ENCODE assay signal across 2 cellular contexts in the genomic region with DNA sequence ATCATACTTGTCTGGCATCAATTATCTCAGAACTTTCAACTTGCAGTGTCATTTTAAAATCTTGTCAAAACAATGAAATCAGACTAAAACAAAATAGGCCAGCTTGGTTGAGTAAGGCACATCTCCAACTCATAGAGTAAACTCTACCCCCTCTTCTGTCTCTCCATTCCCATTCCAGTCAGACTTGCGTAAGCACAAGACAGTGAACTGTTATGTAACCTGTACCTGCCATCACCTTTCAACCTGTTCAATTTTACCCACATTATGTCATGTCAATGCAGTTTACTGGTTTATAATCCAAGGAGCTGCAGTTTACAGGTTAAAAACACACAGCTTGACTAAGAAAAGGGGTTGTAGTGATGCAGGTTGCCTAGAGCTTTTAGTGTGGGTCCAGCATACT.
TF ChIP-seq lines count a peak whose summit lies in the region.

No MANE protein-coding gene starts in this region.

TF ChIP-seq in liver, 16 proteins besides CTCF, POLR2A, EP300 and RAD21 (continued from another document):
- TF ChIP-seq, protein P1, sequence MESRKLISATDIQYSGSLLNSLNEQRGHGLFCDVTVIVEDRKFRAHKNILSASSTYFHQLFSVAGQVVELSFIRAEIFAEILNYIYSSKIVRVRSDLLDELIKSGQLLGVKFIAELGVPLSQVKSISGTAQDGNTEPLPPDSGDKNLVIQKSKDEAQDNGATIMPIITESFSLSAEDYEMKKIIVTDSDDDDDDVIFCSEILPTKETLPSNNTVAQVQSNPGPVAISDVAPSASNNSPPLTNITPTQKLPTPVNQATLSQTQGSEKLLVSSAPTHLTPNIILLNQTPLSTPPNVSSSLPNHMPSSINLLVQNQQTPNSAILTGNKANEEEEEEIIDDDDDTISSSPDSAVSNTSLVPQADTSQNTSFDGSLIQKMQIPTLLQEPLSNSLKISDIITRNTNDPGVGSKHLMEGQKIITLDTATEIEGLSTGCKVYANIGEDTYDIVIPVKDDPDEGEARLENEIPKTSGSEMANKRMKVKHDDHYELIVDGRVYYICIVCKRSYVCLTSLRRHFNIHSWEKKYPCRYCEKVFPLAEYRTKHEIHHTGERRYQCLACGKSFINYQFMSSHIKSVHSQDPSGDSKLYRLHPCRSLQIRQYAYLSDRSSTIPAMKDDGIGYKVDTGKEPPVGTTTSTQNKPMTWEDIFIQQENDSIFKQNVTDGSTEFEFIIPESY (IDR thresholded peaks at IDR 0.05) = peak; percentile 35
- TF ChIP-seq, protein P2, sequence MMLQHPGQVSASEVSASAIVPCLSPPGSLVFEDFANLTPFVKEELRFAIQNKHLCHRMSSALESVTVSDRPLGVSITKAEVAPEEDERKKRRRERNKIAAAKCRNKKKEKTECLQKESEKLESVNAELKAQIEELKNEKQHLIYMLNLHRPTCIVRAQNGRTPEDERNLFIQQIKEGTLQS (IDR thresholded peaks at IDR 0.05) = peak; percentile 11
- TF ChIP-seq EGR1 (IDR thresholded peaks at IDR 0.05; ENCODE audit: low read depth in 2 of 2) (no peak), RXRA (IDR thresholded peaks at IDR 0.05) (peak; percentile 81 to 95), JUND (IDR thresholded peaks at IDR 0.05) (peak in 1 of 2 donors; percentile 59), YY1 (IDR thresholded peaks at IDR 0.05) (peak; percentile 50), FOXA2 (IDR thresholded peaks at IDR 0.05) (peak; percentile 32), NR2F2 (IDR thresholded peaks at IDR 0.05) (no peak), TAF1 (conservative IDR thresholded peaks at IDR 0.05) (no peak), GABPA (IDR thresholded peaks at IDR 0.05 in 1 of 2, conservative IDR thresholded peaks at IDR 0.05 in 1 of 2) (no peak), SP1 (IDR thresholded peaks at IDR 0.05) (no peak), HNF4A (conservative IDR thresholded peaks at IDR 0.05) (peak; percentile 68 to 85), HNF4G (IDR thresholded peaks at IDR 0.05) (no peak)
- TF ChIP-seq, protein P3, sequence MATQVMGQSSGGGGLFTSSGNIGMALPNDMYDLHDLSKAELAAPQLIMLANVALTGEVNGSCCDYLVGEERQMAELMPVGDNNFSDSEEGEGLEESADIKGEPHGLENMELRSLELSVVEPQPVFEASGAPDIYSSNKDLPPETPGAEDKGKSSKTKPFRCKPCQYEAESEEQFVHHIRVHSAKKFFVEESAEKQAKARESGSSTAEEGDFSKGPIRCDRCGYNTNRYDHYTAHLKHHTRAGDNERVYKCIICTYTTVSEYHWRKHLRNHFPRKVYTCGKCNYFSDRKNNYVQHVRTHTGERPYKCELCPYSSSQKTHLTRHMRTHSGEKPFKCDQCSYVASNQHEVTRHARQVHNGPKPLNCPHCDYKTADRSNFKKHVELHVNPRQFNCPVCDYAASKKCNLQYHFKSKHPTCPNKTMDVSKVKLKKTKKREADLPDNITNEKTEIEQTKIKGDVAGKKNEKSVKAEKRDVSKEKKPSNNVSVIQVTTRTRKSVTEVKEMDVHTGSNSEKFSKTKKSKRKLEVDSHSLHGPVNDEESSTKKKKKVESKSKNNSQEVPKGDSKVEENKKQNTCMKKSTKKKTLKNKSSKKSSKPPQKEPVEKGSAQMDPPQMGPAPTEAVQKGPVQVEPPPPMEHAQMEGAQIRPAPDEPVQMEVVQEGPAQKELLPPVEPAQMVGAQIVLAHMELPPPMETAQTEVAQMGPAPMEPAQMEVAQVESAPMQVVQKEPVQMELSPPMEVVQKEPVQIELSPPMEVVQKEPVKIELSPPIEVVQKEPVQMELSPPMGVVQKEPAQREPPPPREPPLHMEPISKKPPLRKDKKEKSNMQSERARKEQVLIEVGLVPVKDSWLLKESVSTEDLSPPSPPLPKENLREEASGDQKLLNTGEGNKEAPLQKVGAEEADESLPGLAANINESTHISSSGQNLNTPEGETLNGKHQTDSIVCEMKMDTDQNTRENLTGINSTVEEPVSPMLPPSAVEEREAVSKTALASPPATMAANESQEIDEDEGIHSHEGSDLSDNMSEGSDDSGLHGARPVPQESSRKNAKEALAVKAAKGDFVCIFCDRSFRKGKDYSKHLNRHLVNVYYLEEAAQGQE (IDR thresholded peaks at IDR 0.05) = peak; percentile 22

TF ChIP-seq in HepG2, 621 proteins besides CTCF, POLR2A, EP300 and RAD21 (continued from another document):
- TF ChIP-seq, protein P4, sequence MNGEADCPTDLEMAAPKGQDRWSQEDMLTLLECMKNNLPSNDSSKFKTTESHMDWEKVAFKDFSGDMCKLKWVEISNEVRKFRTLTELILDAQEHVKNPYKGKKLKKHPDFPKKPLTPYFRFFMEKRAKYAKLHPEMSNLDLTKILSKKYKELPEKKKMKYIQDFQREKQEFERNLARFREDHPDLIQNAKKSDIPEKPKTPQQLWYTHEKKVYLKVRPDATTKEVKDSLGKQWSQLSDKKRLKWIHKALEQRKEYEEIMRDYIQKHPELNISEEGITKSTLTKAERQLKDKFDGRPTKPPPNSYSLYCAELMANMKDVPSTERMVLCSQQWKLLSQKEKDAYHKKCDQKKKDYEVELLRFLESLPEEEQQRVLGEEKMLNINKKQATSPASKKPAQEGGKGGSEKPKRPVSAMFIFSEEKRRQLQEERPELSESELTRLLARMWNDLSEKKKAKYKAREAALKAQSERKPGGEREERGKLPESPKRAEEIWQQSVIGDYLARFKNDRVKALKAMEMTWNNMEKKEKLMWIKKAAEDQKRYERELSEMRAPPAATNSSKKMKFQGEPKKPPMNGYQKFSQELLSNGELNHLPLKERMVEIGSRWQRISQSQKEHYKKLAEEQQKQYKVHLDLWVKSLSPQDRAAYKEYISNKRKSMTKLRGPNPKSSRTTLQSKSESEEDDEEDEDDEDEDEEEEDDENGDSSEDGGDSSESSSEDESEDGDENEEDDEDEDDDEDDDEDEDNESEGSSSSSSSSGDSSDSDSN (CRISPR knock-in tag; IDR thresholded peaks at IDR 0.05) = no peak
- TF ChIP-seq, protein P5, sequence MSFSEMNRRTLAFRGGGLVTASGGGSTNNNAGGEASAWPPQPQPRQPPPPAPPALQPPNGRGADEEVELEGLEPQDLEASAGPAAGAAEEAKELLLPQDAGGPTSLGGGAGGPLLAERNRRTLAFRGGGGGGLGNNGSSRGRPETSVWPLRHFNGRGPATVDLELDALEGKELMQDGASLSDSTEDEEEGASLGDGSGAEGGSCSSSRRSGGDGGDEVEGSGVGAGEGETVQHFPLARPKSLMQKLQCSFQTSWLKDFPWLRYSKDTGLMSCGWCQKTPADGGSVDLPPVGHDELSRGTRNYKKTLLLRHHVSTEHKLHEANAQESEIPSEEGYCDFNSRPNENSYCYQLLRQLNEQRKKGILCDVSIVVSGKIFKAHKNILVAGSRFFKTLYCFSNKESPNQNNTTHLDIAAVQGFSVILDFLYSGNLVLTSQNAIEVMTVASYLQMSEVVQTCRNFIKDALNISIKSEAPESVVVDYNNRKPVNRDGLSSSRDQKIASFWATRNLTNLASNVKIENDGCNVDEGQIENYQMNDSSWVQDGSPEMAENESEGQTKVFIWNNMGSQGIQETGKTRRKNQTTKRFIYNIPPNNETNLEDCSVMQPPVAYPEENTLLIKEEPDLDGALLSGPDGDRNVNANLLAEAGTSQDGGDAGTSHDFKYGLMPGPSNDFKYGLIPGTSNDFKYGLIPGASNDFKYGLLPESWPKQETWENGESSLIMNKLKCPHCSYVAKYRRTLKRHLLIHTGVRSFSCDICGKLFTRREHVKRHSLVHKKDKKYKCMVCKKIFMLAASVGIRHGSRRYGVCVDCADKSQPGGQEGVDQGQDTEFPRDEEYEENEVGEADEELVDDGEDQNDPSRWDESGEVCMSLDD (CRISPR knock-in tag; IDR thresholded peaks at IDR 0.05; ENCODE audit: borderline replicate concordance) = no peak
- TF ChIP-seq, protein P6, sequence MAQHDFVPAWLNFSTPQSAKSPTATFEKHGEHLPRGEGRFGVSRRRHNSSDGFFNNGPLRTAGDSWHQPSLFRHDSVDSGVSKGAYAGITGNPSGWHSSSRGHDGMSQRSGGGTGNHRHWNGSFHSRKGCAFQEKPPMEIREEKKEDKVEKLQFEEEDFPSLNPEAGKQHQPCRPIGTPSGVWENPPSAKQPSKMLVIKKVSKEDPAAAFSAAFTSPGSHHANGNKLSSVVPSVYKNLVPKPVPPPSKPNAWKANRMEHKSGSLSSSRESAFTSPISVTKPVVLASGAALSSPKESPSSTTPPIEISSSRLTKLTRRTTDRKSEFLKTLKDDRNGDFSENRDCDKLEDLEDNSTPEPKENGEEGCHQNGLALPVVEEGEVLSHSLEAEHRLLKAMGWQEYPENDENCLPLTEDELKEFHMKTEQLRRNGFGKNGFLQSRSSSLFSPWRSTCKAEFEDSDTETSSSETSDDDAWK (CRISPR knock-in tag; IDR thresholded peaks at IDR 0.05) = no peak
- TF ChIP-seq HCFC1 (IDR thresholded peaks at IDR 0.05; ENCODE audit: low read depth, low read length) (no peak), HNRNPL (IDR thresholded peaks at IDR 0.05; ENCODE audit: low read depth, low read length) (no peak), FOXC1 (CRISPR knock-in tag; IDR thresholded peaks at IDR 0.05; ENCODE audit: borderline replicate concordance) (no peak), PLRG1 (conservative IDR thresholded peaks at IDR 0.05) (no peak), SIX4 (CRISPR knock-in tag; IDR thresholded peaks at IDR 0.05) (no peak), ZSCAN21 (CRISPR knock-in tag; IDR thresholded peaks at IDR 0.05; ENCODE audit: borderline replicate concordance) (no peak), RXRA (CRISPR knock-in tag; IDR thresholded peaks at IDR 0.05) (no peak), ZNF570 (CRISPR knock-in tag; IDR thresholded peaks at IDR 0.05; ENCODE audit: borderline replicate concordance) (no peak)
- TF ChIP-seq, protein P7, sequence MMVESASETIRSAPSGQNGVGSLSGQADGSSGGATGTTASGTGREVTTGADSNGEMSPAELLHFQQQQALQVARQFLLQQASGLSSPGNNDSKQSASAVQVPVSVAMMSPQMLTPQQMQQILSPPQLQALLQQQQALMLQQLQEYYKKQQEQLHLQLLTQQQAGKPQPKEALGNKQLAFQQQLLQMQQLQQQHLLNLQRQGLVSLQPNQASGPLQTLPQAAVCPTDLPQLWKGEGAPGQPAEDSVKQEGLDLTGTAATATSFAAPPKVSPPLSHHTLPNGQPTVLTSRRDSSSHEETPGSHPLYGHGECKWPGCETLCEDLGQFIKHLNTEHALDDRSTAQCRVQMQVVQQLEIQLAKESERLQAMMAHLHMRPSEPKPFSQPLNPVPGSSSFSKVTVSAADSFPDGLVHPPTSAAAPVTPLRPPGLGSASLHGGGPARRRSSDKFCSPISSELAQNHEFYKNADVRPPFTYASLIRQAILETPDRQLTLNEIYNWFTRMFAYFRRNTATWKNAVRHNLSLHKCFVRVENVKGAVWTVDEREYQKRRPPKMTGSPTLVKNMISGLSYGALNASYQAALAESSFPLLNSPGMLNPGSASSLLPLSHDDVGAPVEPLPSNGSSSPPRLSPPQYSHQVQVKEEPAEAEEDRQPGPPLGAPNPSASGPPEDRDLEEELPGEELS (CRISPR knock-in tag; IDR thresholded peaks at IDR 0.05) = no peak
